8 cellular contexts compared by ENCODE assay signal in the genomic region with DNA sequence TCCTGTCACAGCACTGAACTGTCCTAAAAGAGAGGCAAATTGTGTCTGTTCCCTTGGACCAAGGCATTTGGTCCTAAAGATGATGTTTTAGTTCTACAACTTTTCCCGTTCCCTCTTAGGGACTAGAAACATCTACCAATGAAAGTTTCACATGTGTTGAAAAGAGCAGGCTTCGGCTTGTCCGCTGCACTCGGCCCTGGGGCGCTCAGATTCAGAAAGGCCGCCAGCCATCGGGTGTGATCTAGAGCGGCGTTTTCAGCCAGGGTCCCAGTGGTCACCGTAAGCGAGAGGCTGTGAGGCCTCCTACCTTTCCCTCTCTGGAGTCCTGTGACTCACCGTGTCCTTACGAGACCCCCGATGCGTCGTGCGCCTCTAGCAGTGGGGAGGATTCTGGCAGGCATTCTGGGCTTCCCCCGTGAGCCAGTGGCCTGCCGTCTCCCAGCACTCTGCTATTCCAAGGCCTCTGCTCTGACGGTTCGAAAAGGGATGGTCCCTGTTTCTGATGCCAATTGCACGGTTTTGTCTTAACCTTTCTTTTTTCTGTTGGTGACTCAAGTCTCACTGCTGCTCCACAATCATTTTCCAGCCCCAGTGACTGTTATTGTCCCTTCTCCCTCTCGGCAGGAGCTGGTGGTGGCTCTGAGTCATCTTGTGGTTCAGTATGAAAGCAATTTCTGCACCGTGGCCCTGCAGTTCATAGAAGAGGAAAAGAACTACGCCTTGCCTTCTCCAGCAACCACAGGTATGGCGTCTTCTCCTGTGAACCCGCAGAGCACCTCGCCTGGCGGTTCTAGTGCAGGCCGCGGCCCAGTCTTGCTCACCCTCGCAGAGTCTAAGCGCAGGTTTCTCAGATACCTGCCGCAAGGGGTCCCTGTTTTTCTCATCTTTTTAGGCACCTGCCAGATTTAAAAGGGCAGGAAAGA.
A peak's percentile ranks its signal among the peaks of the same experiment; 100 is the strongest.
DNase-seq lines count a peak whose midpoint lies in the region; ATAC-seq and TF ChIP-seq lines count a peak whose summit lies in the region.

No MANE protein-coding gene starts in this region.

- no peaks in the 10 kb centered on the region for H3K79me2 ChIP-seq in OCI-LY3 (ENCODE audit: low read length)

- H3K4me3 ChIP-seq in OCI-LY3 (ENCODE audit: low read length) (peak overlapping the region; percentile 69), fibroblast of villous mesenchyme (ENCODE audit: low read depth, low read length) (no peak overlapping the region), skeletal muscle satellite cell (ENCODE audit: low read length) (peak overlapping the region; percentile 48), prostate gland (no peak overlapping the region)

- peaks cover 31% of the 10 kb centered on the region for H3K4me1 ChIP-seq in OCI-LY3 (ENCODE audit: low read length)
- H3K4me1 ChIP-seq in skeletal muscle satellite cell (ENCODE audit: control insufficient read depth, insufficient read depth, low read length), result peaks cover 34% of the 10 kb centered on the region
- no peaks in the 10 kb centered on the region for H3K4me1 ChIP-seq in prostate gland (replicated peaks)

- no peak for TF ChIP-seq POLR2A in prostate gland (IDR thresholded peaks at IDR 0.05)

- peak overlapping the region; percentile 48; the same call in 1 of the 2 replicates for H3K9ac ChIP-seq in OCI-LY3 (ENCODE audit: low read length)
- peak overlapping the region; percentile 73 for H3K9ac ChIP-seq in skeletal muscle satellite cell (ENCODE audit: low read depth, low read length)

- intact Hi-C loops in prostate gland (cut with DNase I), result no loop called here

- TF ChIP-seq CTCF in OCI-LY3 (IDR thresholded peaks at IDR 0.05; ENCODE audit: low read depth, low read length), result peak; percentile 30; the same call in 1 of the 2 replicates
- peak; percentile 9 for TF ChIP-seq CTCF in fibroblast of villous mesenchyme (IDR thresholded peaks at IDR 0.05; ENCODE audit: insufficient read depth, low read depth, low read length)
- TF ChIP-seq CTCF in prostate gland (IDR thresholded peaks at IDR 0.05), result no peak

- peak; percentile 99 for DNase-seq in ELR (ENCODE audit: low read depth)
- DNase-seq in activated T-cell treated with anti-CD3 and anti-CD28 coated beads, Interleukin-2, amount 50 U/mL, for 1 hour, result peak; percentile 74
- DNase-seq in fibroblast of villous mesenchyme (ENCODE audit: low read depth), result peak; percentile 87
- no peak for DNase-seq in prostate gland (ENCODE audit: low spot score)
- no peak for DNase-seq in middle frontal gyrus (ENCODE audit: extremely low spot score, low spot score)

- no peaks in the 10 kb centered on the region for H3K9me3 ChIP-seq in OCI-LY3 (ENCODE audit: insufficient read depth, low read length)
- H3K9me3 ChIP-seq in skeletal muscle satellite cell (replicated peaks; ENCODE audit: low read length), result no peaks in the 10 kb centered on the region
- H3K9me3 ChIP-seq in prostate gland, result no peaks in the 10 kb centered on the region

- no peak overlapping the region for H2AFZ ChIP-seq in OCI-LY3 (ENCODE audit: low read depth, low read length)

- peak overlapping the region; percentile 89 for H3K27ac ChIP-seq in OCI-LY3 (ENCODE audit: low read length)
- no peak overlapping the region for H3K27ac ChIP-seq in prostate gland

- H3K36me3 ChIP-seq in OCI-LY3 (replicated peaks; ENCODE audit: low read depth, low read length), result peaks cover 39% of the 10 kb centered on the region
- H3K36me3 ChIP-seq in skeletal muscle satellite cell (ENCODE audit: insufficient read depth, low read length), result peaks cover 10% of the 10 kb centered on the region
- no peaks in the 10 kb centered on the region for H3K36me3 ChIP-seq in prostate gland

- 69% methylated on average over 34 of the region's 34 CpGs for WGBS in prostate gland

- peak overlapping the region; percentile 93 for H3K4me2 ChIP-seq in OCI-LY3 (ENCODE audit: low read length)
- H3K4me2 ChIP-seq in skeletal muscle satellite cell (ENCODE audit: low read length), result peak overlapping the region; percentile 81

- no peaks in the 10 kb centered on the region for H3K27me3 ChIP-seq in OCI-LY3 (ENCODE audit: low read depth, low read length)
- no peaks in the 10 kb centered on the region for H3K27me3 ChIP-seq in skeletal muscle satellite cell (ENCODE audit: control insufficient read depth, insufficient read depth, low read length)
- no peaks in the 10 kb centered on the region for H3K27me3 ChIP-seq in prostate gland (replicated peaks; ENCODE audit: insufficient read depth)

- H4K20me1 ChIP-seq in OCI-LY3 (ENCODE audit: insufficient read depth, low read length), result peaks cover 12% of the 10 kb centered on the region; the same call in 1 of the 2 replicates

- peak; percentile 33 for ATAC-seq in HG02588 (IDR thresholded peaks at IDR 0.05; ENCODE audit: unreplicated experiment)

Comparison
In these comparisons a context has a peak if more than half of its experiments do, and no peak if none do; other contexts are left out.
1. DNase-seq: peak in ELR (single experiment), activated T-cell treated with anti-CD3 and anti-CD28 coated beads, Interleukin-2, amount 50 U/mL, for 1 hour (single experiment) and fibroblast of villous mesenchyme (single experiment); none in prostate gland (single experiment) and middle frontal gyrus (single experiment).
2. H3K4me3 ChIP-seq: peak in OCI-LY3 (single experiment) and skeletal muscle satellite cell (single experiment); none in fibroblast of villous mesenchyme (single experiment) and prostate gland (0 of 2).
3. CTCF ChIP-seq: peak in OCI-LY3 (single experiment) and fibroblast of villous mesenchyme (single experiment); none in prostate gland (0 of 4).